ENCODE assay signal across 8 cellular contexts in the genomic region with DNA sequence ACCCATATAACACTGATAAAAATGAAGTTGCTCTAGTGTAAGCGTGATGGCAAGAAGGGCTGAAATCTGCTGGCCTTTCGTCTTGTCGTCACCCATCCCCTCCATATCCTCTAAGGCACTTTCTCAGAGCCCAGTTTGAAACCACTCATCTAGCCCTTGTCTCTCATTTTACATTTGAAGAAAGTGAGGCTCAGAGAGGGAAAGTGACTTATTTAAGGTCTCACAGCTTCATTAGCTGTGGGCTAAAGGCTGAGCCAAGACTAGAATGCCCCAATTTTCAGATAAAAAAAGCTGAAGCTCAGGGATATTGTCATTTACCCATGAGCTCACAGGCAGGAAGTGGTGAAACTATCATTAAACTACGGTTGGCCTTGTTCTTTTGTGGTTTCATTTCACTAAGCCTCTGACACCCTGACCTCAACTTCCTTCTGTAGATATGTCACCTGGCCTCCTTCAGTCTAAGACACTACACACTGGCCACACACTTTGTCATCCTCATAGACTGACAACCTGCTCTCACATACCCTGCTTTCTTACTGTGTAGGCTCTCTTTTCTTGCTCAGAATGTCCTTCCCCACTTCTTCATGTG.
A peak's percentile ranks its signal among the peaks of the same experiment; 100 is the strongest.
DNase-seq lines count a peak whose midpoint lies in the region; ATAC-seq and TF ChIP-seq lines count a peak whose summit lies in the region.

No MANE protein-coding gene starts in this region.

- peak overlapping the region; percentile 58 for H3K4me3 Mint-ChIP-seq in T-helper 17 cell
- no peak overlapping the region for H3K4me3 Mint-ChIP-seq in mesothelial cell of epicardium

- H3K27me3 ChIP-seq in upper lobe of right lung: no peaks in the 10 kb centered on the region

- TF ChIP-seq CTCF in upper lobe of right lung (IDR thresholded peaks at IDR 0.05) (no peak), mesothelial cell of epicardium (IDR thresholded peaks at IDR 0.05; ENCODE audit: unreplicated experiment) (no peak)

- no peaks in the 10 kb centered on the region for H3K36me3 Mint-ChIP-seq in T-helper 17 cell (ENCODE audit: low read depth)
- no peaks in the 10 kb centered on the region for H3K36me3 Mint-ChIP-seq in mesothelial cell of epicardium

- peak; percentile 98 for ATAC-seq in HG03108 (IDR thresholded peaks at IDR 0.05; ENCODE audit: unreplicated experiment)
- peak; percentile 98 for ATAC-seq in T-helper 17 cell
- peak; percentile 88 for ATAC-seq in upper lobe of right lung

- H3K9me3 Mint-ChIP-seq in mesothelial cell of epicardium: peaks cover 2% of the 10 kb centered on the region

- DNase-seq in activated gamma-delta T cell treated with Interleukin-2 at 50 U/mL for 16 hours: peak; percentile 63
- no peak for DNase-seq in activated gamma-delta T cell (lab: John Stamatoyannopoulos, UW)
- DNase-seq in T-helper 17 cell: peak in 2 of 3 donors; percentile 23 to 29
- DNase-seq in glomerular visceral epithelial cell (ENCODE audit: extremely low spot score): peak; percentile 40
- DNase-seq in upper lobe of right lung: no peak
- no peak for DNase-seq in COLO668 (lab: John Stamatoyannopoulos, UW; ENCODE audit: unreplicated experiment)
- no peak for DNase-seq in mesothelial cell of epicardium (ENCODE audit: low spot score in 2 of 2, unreplicated experiment in 2 of 2)

- no peaks in the 10 kb centered on the region for H3K36me3 ChIP-seq in upper lobe of right lung

- H3K27ac ChIP-seq in upper lobe of right lung: no peak overlapping the region

- H3K4me1 Mint-ChIP-seq in T-helper 17 cell (peaks cover 45% of the 10 kb centered on the region), mesothelial cell of epicardium (peaks cover 29% of the 10 kb centered on the region)

- H3K27ac Mint-ChIP-seq in T-helper 17 cell: peak overlapping the region; percentile 92
- H3K27ac Mint-ChIP-seq in mesothelial cell of epicardium: no peak overlapping the region

- H3K4me1 ChIP-seq in upper lobe of right lung: peaks cover 5% of the 10 kb centered on the region

- H3K4me3 ChIP-seq in upper lobe of right lung: no peak overlapping the region

- no peaks in the 10 kb centered on the region for H3K9me3 ChIP-seq in T-helper 17 cell (ENCODE audit: control insufficient read depth, low read length, poor library complexity, severe bottlenecking)
- H3K9me3 ChIP-seq in upper lobe of right lung: no peaks in the 10 kb centered on the region

- H3K27me3 Mint-ChIP-seq in T-helper 17 cell: no peaks in the 10 kb centered on the region
- H3K27me3 Mint-ChIP-seq in mesothelial cell of epicardium (ENCODE audit: low read depth): peaks cover 2% of the 10 kb centered on the region

- intact Hi-C loops in upper lobe of right lung (cut with DNase I): no loop called here

Comparison
In these comparisons a context has a peak if more than half of its experiments do, and no peak if none do; other contexts are left out.
1. DNase-seq: peak in activated gamma-delta T cell treated with Interleukin-2 at 50 U/mL for 16 hours (single experiment), T-helper 17 cell (2 of 3) and glomerular visceral epithelial cell (single experiment); none in activated gamma-delta T cell (single experiment), upper lobe of right lung (single experiment), COLO668 (single experiment) and mesothelial cell of epicardium (0 of 2).
2. Peak in every context shown above with its lines, with median percentiles within 50 percentile points of each other: ATAC-seq.